8 cellular contexts compared by ENCODE assay signal in genomic region chr15:81000144-81000625, GRCh38. TPM values are rescaled to one million over a fixed set of nuclear protein-coding genes. Genes with fewer than 3 reads are reported as not detected.
DNase-seq lines count a peak whose midpoint lies in the region; ATAC-seq and TF ChIP-seq lines count a peak whose summit lies in the region.

No MANE protein-coding gene starts in this region.

- H3K9me3 ChIP-seq in OCI-LY7 (ENCODE audit: low read length) (no peaks in the 10 kb centered on the region), ectodermal cell (ENCODE audit: control insufficient read depth, low read length) (no peaks in the 10 kb centered on the region), mucosa of stomach (ENCODE audit: control insufficient read depth, low read length) (no peaks in the 10 kb centered on the region)

- H4K20me1 ChIP-seq in OCI-LY7 (ENCODE audit: insufficient read depth, low read length), result peaks cover 19% of the 10 kb centered on the region

- H3K4me2 ChIP-seq in OCI-LY7 (ENCODE audit: low read length), result peak overlapping the region; percentile 91

- BruUV-seq in OCI-LY7 (replicated peaks; lab: Mats Ljungman, UMichigan), result no TSS peak

- H3K27me3 ChIP-seq in ectodermal cell (ENCODE audit: control insufficient read depth, insufficient read depth, low read length, poor library complexity, severe bottlenecking) (peaks cover 29% of the 10 kb centered on the region), mucosa of stomach (ENCODE audit: control insufficient read depth, insufficient read depth, low read length) (no peaks in the 10 kb centered on the region)

- peaks cover 31% of the 10 kb centered on the region for H3K4me1 ChIP-seq in OCI-LY7 (ENCODE audit: insufficient read depth, low read length, poor library complexity, severe bottlenecking)
- H3K4me1 ChIP-seq in ectodermal cell (ENCODE audit: control insufficient read depth, insufficient read depth, low read length), result no peaks in the 10 kb centered on the region
- peaks cover 20% of the 10 kb centered on the region for H3K4me1 ChIP-seq in mucosa of stomach (ENCODE audit: control insufficient read depth, insufficient read depth, low read length)

- ATAC-seq in GM19351 (IDR thresholded peaks at IDR 0.05; ENCODE audit: unreplicated experiment), result no peak
- no peak for ATAC-seq in GM21390 (IDR thresholded peaks at IDR 0.05; ENCODE audit: unreplicated experiment)
- no peak for ATAC-seq in GM18519 (IDR thresholded peaks at IDR 0.05; ENCODE audit: low FRiP score, unreplicated experiment)

- H3K9ac ChIP-seq in mucosa of stomach (ENCODE audit: low read length), result peak overlapping the region; percentile 100

- H2AFZ ChIP-seq in OCI-LY7 (ENCODE audit: low read length), result peak overlapping the region; percentile 67

- POLR2A ChIA-PET in OCI-LY7 (lab: Charles Lee), result interaction anchor here (1.0 to 4.1 kb wide), 4 partner anchors 9 to 21 kb away, joined by 3 to 24 read pairs (median 8); no protein-coding TSS in a partner anchor

- no peaks in the 10 kb centered on the region for H3K9me2 ChIP-seq in OCI-LY7 (ENCODE audit: insufficient read depth, low read length)

- intact Hi-C loops in OCI-LY7 (cut with micrococcal nuclease; ENCODE audit: unreplicated experiment), result loop anchor here (10.0 kb wide), 1 partner anchor 1045 kb away; the partner anchor contains the start of gene MEX3B

- DNase-seq in OCI-LY7 (ENCODE audit: low spot score) (peak; percentile 30), iPS-NIHi7 (ENCODE audit: extremely low spot score) (no peak)

- peak overlapping the region; percentile 65 for H3K27ac ChIP-seq in OCI-LY7 (ENCODE audit: low read depth, low read length, poor library complexity, severe bottlenecking)
- H3K27ac ChIP-seq in ectodermal cell (ENCODE audit: insufficient read depth, low read depth, low read length, poor library complexity, severe bottlenecking), result peak overlapping the region; percentile 22

- peak overlapping the region; percentile 77 for H3K4me3 ChIP-seq in GM12875 (ENCODE audit: low read depth, low read length)
- peak overlapping the region; percentile 77 for H3K4me3 ChIP-seq in OCI-LY7 (ENCODE audit: low read depth, low read length, poor library complexity, severe bottlenecking)
- H3K4me3 ChIP-seq in ectodermal cell (ENCODE audit: insufficient read depth, low read depth, low read length), result peak overlapping the region; percentile 91
- H3K4me3 ChIP-seq in mucosa of stomach (ENCODE audit: low read length), result peak overlapping the region; percentile 99

- CTCF ChIA-PET in OCI-LY7 (lab: Charles Lee; ENCODE audit: unreplicated experiment), result no interaction called here

- no peak for TF ChIP-seq CTCF in GM12875 (IDR thresholded peaks at IDR 0.05; ENCODE audit: borderline replicate concordance, insufficient read depth, low read depth, low read length)
- TF ChIP-seq CTCF in OCI-LY7 (conservative IDR thresholded peaks at IDR 0.05; ENCODE audit: low read length), result no peak

- H3K79me2 ChIP-seq in OCI-LY7 (ENCODE audit: insufficient read depth, low read depth, low read length), result peaks cover 12% of the 10 kb centered on the region; the same call in 1 of the 2 replicates

- H3K36me3 ChIP-seq in OCI-LY7 (ENCODE audit: insufficient read depth, low read length) (peaks cover 19% of the 10 kb centered on the region), ectodermal cell (ENCODE audit: control insufficient read depth, insufficient read depth, low read length) (no peaks in the 10 kb centered on the region), mucosa of stomach (ENCODE audit: control insufficient read depth, insufficient read depth, low read length) (peaks cover 7% of the 10 kb centered on the region)

- 13 to 14% methylated on average over 21 of the region's 21 CpGs for WGBS in ectodermal cell, 2 experiments

RNA-seq across cellular contexts. Expression of gene TLNRD1, which starts 0.5 kb away (rescaled TPM):
- 17.0 and 19.9 TPM in 2 replicates for total RNA-seq in OCI-LY7 (2014; rRNA removed; shearing (Covaris generic))
- 17.4 and 17.5 TPM in 2 replicates for total RNA-seq in OCI-LY7 (2022)
- 11.5 TPM for polyA plus RNA-seq in ectodermal cell (2013, experiment 1 of 4)
- 9.6 TPM for polyA plus RNA-seq in ectodermal cell (2013, experiment 2 of 4)
- polyA plus RNA-seq in ectodermal cell (2013, experiment 3 of 4), result 11.1 TPM
- polyA plus RNA-seq in ectodermal cell (2013, experiment 4 of 4), result 11.5 TPM

RNA-seq across cellular contexts. Expression of gene MESD, which starts 10.6 kb away (rescaled TPM):
- total RNA-seq in OCI-LY7 (2014; rRNA removed; shearing (Covaris generic)), result 14.9 and 17.3 TPM in 2 replicates
- 27.7 and 27.9 TPM in 2 replicates for total RNA-seq in OCI-LY7 (2022)
- 50.1 TPM for polyA plus RNA-seq in ectodermal cell (2013, experiment 1 of 4)
- 53.4 TPM for polyA plus RNA-seq in ectodermal cell (2013, experiment 2 of 4)
- polyA plus RNA-seq in ectodermal cell (2013, experiment 3 of 4), result 38.7 TPM
- polyA plus RNA-seq in ectodermal cell (2013, experiment 4 of 4), result 43.1 TPM
